ENCODE assay signal across 18 cellular contexts in genomic region chr9:20349568-20349967, GRCh38.
DNase-seq lines count a peak whose midpoint lies in the region; ATAC-seq and TF ChIP-seq lines count a peak whose summit lies in the region.
"Had no signal": no experiment of that assay in that cellular context is flagged by ENCODE, and none has a peak within 500 bp of the region (broad histone marks: within the 10 kb centered on the region; RNA-seq: fewer than 3 reads in every experiment).

No MANE protein-coding gene starts in this region.

- H3K4me3 ChIP-seq in SK-N-SH (ENCODE audit: low read depth in 2 of 2, low read length in 1 of 2) (no peak overlapping the region), coronary artery (no peak overlapping the region)
- H3K4me3 ChIP-seq: A549; BLaER1 treated with 17β-estradiol and CSF1 and Interleukin-3, amounts not matched to agents 10 nM and 100 nM had no signal

- H3K27me3 Mint-ChIP-seq in activated naive CD8-positive, alpha-beta T cell treated with anti-CD3 and anti-CD28 coated beads, Interleukin-2, amount 10 ng/mL, durations not matched to agents 7 days and 5 days = no peaks in the 10 kb centered on the region
- no peaks in the 10 kb centered on the region for H3K27me3 Mint-ChIP-seq in activated naive CD8-positive, alpha-beta T cell treated with anti-CD3 and anti-CD28 coated beads, Interleukin-2, amount 50 U/mL, for 24 hours
- no peaks in the 10 kb centered on the region for H3K27me3 Mint-ChIP-seq in neural crest cell (ENCODE audit: low read depth)
- H3K27me3 Mint-ChIP-seq: B cell; CD4-positive, alpha-beta T cell had no signal

- H3K4me1 Mint-ChIP-seq in activated naive CD8-positive, alpha-beta T cell treated with anti-CD3 and anti-CD28 coated beads, Interleukin-2, amount 10 ng/mL, durations not matched to agents 7 days and 5 days = peaks cover 36% of the 10 kb centered on the region
- H3K4me1 Mint-ChIP-seq in activated naive CD8-positive, alpha-beta T cell treated with anti-CD3 and anti-CD28 coated beads, Interleukin-2, amount 50 U/mL, for 24 hours = peaks cover 21% of the 10 kb centered on the region
- peaks cover 8% of the 10 kb centered on the region for H3K4me1 Mint-ChIP-seq in neural crest cell
- H3K4me1 Mint-ChIP-seq: B cell had no signal

- CTCF ChIA-PET in SK-N-SH (lab: Yijun Ruan, JAX) = interaction anchor here (1.2 to 1.9 kb wide), 3 partner anchors 275 to 884 kb away, joined by 3 to 6 read pairs (median 6); no protein-coding TSS in a partner anchor

- peaks cover 10% of the 10 kb centered on the region for H3K9me3 Mint-ChIP-seq in activated naive CD8-positive, alpha-beta T cell treated with anti-CD3 and anti-CD28 coated beads, Interleukin-2, amount 10 ng/mL, durations not matched to agents 7 days and 5 days
- H3K9me3 Mint-ChIP-seq in activated naive CD8-positive, alpha-beta T cell treated with anti-CD3 and anti-CD28 coated beads, Interleukin-2, amount 50 U/mL, for 24 hours = no peaks in the 10 kb centered on the region
- no peaks in the 10 kb centered on the region for H3K9me3 Mint-ChIP-seq in neural crest cell
- H3K9me3 Mint-ChIP-seq: CD4-positive, alpha-beta T cell; CD8-positive, alpha-beta T cell had no signal

- peaks cover 86% of the 10 kb centered on the region for H3K36me3 Mint-ChIP-seq in activated naive CD8-positive, alpha-beta T cell treated with anti-CD3 and anti-CD28 coated beads, Interleukin-2, amount 10 ng/mL, durations not matched to agents 7 days and 5 days
- peaks cover 36% of the 10 kb centered on the region for H3K36me3 Mint-ChIP-seq in activated naive CD8-positive, alpha-beta T cell treated with anti-CD3 and anti-CD28 coated beads, Interleukin-2, amount 50 U/mL, for 24 hours (ENCODE audit: low read depth)
- H3K36me3 Mint-ChIP-seq in neural crest cell (ENCODE audit: low read depth) = peaks cover 7% of the 10 kb centered on the region

- H3K79me2 ChIP-seq in SK-N-SH (ENCODE audit: insufficient read depth) = no peaks in the 10 kb centered on the region

- H3K27ac ChIP-seq in SK-N-SH (ENCODE audit: low read depth in 2 of 2, low read length in 1 of 2) (no peak overlapping the region), coronary artery (no peak overlapping the region)
- H3K27ac ChIP-seq: 22Rv1; A549; BLaER1 treated with 17β-estradiol and CSF1 and Interleukin-3, amounts not matched to agents 10 nM and 100 nM; C4-2B had no signal

- peak; percentile 25 for DNase-seq in SK-N-SH
- no peak for DNase-seq in activated naive CD8-positive, alpha-beta T cell treated with anti-CD3 and anti-CD28 coated beads, Interleukin-2, amount 10 ng/mL, durations not matched to agents 7 days and 5 days
- no peak for DNase-seq in activated naive CD8-positive, alpha-beta T cell treated with anti-CD3 and anti-CD28 coated beads, Interleukin-2, amount 50 U/mL, for 24 hours
- DNase-seq in neural crest cell (ENCODE audit: low read depth, low spot score) = no peak
- no peak for DNase-seq in coronary artery (ENCODE audit: low spot score)
- DNase-seq: AML-193; Caco-2; Calu3; CD4-positive, alpha-beta T cell; CD8-positive, alpha-beta T cell; DMS79 treated with DMSO at 0.1 percent for 48 hours; GF-D8 had no signal

- POLR2A ChIA-PET in SK-N-SH (lab: Yijun Ruan, JAX) = interaction anchor here (0.6 kb wide), 1 partner anchor 1257 kb away, joined by 3 read pairs; no protein-coding TSS in a partner anchor
- POLR2A ChIA-PET in activated naive CD8-positive, alpha-beta T cell treated with anti-CD3 and anti-CD28 coated beads, Interleukin-2, amount 10 ng/mL, durations not matched to agents 7 days and 5 days (lab: Charles Lee) = no interaction called here

- no peak overlapping the region for H3K4me3 Mint-ChIP-seq in activated naive CD8-positive, alpha-beta T cell treated with anti-CD3 and anti-CD28 coated beads, Interleukin-2, amount 10 ng/mL, durations not matched to agents 7 days and 5 days
- no peak overlapping the region for H3K4me3 Mint-ChIP-seq in activated naive CD8-positive, alpha-beta T cell treated with anti-CD3 and anti-CD28 coated beads, Interleukin-2, amount 50 U/mL, for 24 hours
- no peak overlapping the region for H3K4me3 Mint-ChIP-seq in neural crest cell
- H3K4me3 Mint-ChIP-seq: B cell; CD4-positive, alpha-beta T cell; CD8-positive, alpha-beta T cell had no signal

- no peaks in the 10 kb centered on the region for H4K20me1 ChIP-seq in SK-N-SH (ENCODE audit: insufficient read depth)
- H4K20me1 ChIP-seq: BLaER1 treated with 17β-estradiol and CSF1 and Interleukin-3, amounts not matched to agents 10 nM and 100 nM had no signal

- H3K4me2 ChIP-seq in SK-N-SH = no peak overlapping the region
- H3K4me2 ChIP-seq: A549; BLaER1 treated with 17β-estradiol and CSF1 and Interleukin-3, amounts not matched to agents 10 nM and 100 nM had no signal

- no peaks in the 10 kb centered on the region for H3K9me2 ChIP-seq in SK-N-SH

- peak overlapping the region; percentile 52 for H3K27ac Mint-ChIP-seq in activated naive CD8-positive, alpha-beta T cell treated with anti-CD3 and anti-CD28 coated beads, Interleukin-2, amount 10 ng/mL, durations not matched to agents 7 days and 5 days
- H3K27ac Mint-ChIP-seq in activated naive CD8-positive, alpha-beta T cell treated with anti-CD3 and anti-CD28 coated beads, Interleukin-2, amount 50 U/mL, for 24 hours = no peak overlapping the region
- H3K27ac Mint-ChIP-seq in neural crest cell (ENCODE audit: unreplicated experiment) = peak overlapping the region; percentile 37
- H3K27ac Mint-ChIP-seq: B cell; CD4-positive, alpha-beta T cell; CD8-positive, alpha-beta T cell had no signal

- H3K9me3 ChIP-seq in SK-N-SH = no peaks in the 10 kb centered on the region
- H3K9me3 ChIP-seq: A549; BLaER1 treated with 17β-estradiol and CSF1 and Interleukin-3, amounts not matched to agents 10 nM and 100 nM; Caco-2 had no signal

- ATAC-seq in SK-N-SH treated with all-trans-retinoic acid at 6 μM for 48 hours = no peak
- no peak for ATAC-seq in activated naive CD8-positive, alpha-beta T cell treated with anti-CD3 and anti-CD28 coated beads, Interleukin-2, amount 10 ng/mL, durations not matched to agents 7 days and 5 days (ENCODE audit: low read depth)
- ATAC-seq in activated naive CD8-positive, alpha-beta T cell treated with anti-CD3 and anti-CD28 coated beads, Interleukin-2, amount 50 U/mL, for 24 hours = no peak
- ATAC-seq: A549; CD8-positive, alpha-beta T cell had no signal

- H3K4me1 ChIP-seq in SK-N-SH (ENCODE audit: control insufficient read depth in 1 of 2, insufficient read depth in 2 of 2, low read depth in 1 of 2, low read length in 1 of 2) = peaks cover 5 to 27% of the 10 kb centered on the region in 2 experiments; a peak in 3 of 4 replicates
- H3K4me1 ChIP-seq: Caco-2 had no signal

- TF ChIP-seq CTCF in SK-N-SH (IDR thresholded peaks at IDR 0.05) (no peak), neural crest cell (conservative IDR thresholded peaks at IDR 0.05) (no peak), coronary artery (IDR thresholded peaks at IDR 0.05) (no peak)

- H2AFZ ChIP-seq in SK-N-SH (ENCODE audit: low read depth) = no peak overlapping the region

- no peak overlapping the region for H3K9ac ChIP-seq in SK-N-SH
- H3K9ac ChIP-seq: BLaER1 treated with 17β-estradiol and CSF1 and Interleukin-3, amounts not matched to agents 10 nM and 100 nM had no signal

- TF ChIP-seq RAD21 in SK-N-SH (IDR thresholded peaks at IDR 0.05; ENCODE audit: low read length) = no peak

- TF ChIP-seq EP300 in SK-N-SH (IDR thresholded peaks at IDR 0.05; ENCODE audit: borderline replicate concordance in 1 of 2, low read depth in 1 of 2, low read length in 1 of 2) = peak in 1 of 2 experiments; percentile 44; a peak in 1 of 4 replicates

- H3F3A ChIP-seq in SK-N-SH (replicated peaks; ENCODE audit: insufficient read depth) = no peaks in the 10 kb centered on the region

- H3K36me3 ChIP-seq in SK-N-SH (replicated peaks in 1 of 2; ENCODE audit: control insufficient read depth in 1 of 2, insufficient read depth in 2 of 2, low read length in 1 of 2) = peaks cover 2 to 3% of the 10 kb centered on the region in 2 experiments
- H3K36me3 ChIP-seq: BLaER1 treated with 17β-estradiol and CSF1 and Interleukin-3, amounts not matched to agents 10 nM and 100 nM had no signal

- H3K27me3 ChIP-seq in SK-N-SH (ENCODE audit: insufficient read depth) = no peaks in the 10 kb centered on the region
- H3K27me3 ChIP-seq: BLaER1 treated with 17β-estradiol and CSF1 and Interleukin-3, amounts not matched to agents 10 nM and 100 nM had no signal

- WGBS in SK-N-SH (ENCODE audit: low lambda C conversion rate) = 71% methylated on average over 6 of the region's 6 CpGs

TF ChIP-seq in SK-N-SH, 30 proteins besides CTCF, POLR2A, EP300 and RAD21 (continues in another document):
- no peak for TF ChIP-seq FOXJ3 (CRISPR knock-in tag; IDR thresholded peaks at IDR 0.05)
- TF ChIP-seq, protein P1, sequence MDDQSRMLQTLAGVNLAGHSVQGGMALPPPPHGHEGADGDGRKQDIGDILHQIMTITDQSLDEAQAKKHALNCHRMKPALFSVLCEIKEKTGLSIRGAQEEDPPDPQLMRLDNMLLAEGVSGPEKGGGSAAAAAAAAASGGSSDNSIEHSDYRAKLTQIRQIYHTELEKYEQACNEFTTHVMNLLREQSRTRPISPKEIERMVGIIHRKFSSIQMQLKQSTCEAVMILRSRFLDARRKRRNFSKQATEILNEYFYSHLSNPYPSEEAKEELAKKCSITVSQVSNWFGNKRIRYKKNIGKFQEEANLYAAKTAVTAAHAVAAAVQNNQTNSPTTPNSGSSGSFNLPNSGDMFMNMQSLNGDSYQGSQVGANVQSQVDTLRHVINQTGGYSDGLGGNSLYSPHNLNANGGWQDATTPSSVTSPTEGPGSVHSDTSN (IDR thresholded peaks at IDR 0.05) = no peak
- TF ChIP-seq MEF2A (IDR thresholded peaks at IDR 0.05; ENCODE audit: borderline replicate concordance, low read depth) = no peak

TF ChIP-seq in SK-N-SH treated with all-trans-retinoic acid at 6 μM for 48 hours, 23 proteins besides CTCF, POLR2A, EP300 and RAD21 (continues in another document):
- TF ChIP-seq SNAI2 (CRISPR knock-in tag; IDR thresholded peaks at IDR 0.05) = no peak
- TF ChIP-seq GLIS3 (CRISPR knock-in tag; IDR thresholded peaks at IDR 0.05) = no peak
- TF ChIP-seq ZNF70 (CRISPR knock-in tag; IDR thresholded peaks at IDR 0.05) = no peak
- TF ChIP-seq, protein P2, sequence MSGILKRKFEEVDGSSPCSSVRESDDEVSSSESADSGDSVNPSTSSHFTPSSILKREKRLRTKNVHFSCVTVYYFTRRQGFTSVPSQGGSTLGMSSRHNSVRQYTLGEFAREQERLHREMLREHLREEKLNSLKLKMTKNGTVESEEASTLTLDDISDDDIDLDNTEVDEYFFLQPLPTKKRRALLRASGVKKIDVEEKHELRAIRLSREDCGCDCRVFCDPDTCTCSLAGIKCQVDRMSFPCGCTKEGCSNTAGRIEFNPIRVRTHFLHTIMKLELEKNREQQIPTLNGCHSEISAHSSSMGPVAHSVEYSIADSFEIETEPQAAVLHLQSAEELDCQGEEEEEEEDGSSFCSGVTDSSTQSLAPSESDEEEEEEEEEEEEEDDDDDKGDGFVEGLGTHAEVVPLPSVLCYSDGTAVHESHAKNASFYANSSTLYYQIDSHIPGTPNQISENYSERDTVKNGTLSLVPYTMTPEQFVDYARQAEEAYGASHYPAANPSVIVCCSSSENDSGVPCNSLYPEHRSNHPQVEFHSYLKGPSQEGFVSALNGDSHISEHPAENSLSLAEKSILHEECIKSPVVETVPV (CRISPR knock-in tag; IDR thresholded peaks at IDR 0.05) = no peak
- no peak for TF ChIP-seq TOX (CRISPR knock-in tag; IDR thresholded peaks at IDR 0.05; ENCODE audit: borderline replicate concordance)
- TF ChIP-seq ESRRG (CRISPR knock-in tag; IDR thresholded peaks at IDR 0.05) = no peak
